Comparison of ENCODE assay signal across 8 cellular contexts in the genomic region with DNA sequence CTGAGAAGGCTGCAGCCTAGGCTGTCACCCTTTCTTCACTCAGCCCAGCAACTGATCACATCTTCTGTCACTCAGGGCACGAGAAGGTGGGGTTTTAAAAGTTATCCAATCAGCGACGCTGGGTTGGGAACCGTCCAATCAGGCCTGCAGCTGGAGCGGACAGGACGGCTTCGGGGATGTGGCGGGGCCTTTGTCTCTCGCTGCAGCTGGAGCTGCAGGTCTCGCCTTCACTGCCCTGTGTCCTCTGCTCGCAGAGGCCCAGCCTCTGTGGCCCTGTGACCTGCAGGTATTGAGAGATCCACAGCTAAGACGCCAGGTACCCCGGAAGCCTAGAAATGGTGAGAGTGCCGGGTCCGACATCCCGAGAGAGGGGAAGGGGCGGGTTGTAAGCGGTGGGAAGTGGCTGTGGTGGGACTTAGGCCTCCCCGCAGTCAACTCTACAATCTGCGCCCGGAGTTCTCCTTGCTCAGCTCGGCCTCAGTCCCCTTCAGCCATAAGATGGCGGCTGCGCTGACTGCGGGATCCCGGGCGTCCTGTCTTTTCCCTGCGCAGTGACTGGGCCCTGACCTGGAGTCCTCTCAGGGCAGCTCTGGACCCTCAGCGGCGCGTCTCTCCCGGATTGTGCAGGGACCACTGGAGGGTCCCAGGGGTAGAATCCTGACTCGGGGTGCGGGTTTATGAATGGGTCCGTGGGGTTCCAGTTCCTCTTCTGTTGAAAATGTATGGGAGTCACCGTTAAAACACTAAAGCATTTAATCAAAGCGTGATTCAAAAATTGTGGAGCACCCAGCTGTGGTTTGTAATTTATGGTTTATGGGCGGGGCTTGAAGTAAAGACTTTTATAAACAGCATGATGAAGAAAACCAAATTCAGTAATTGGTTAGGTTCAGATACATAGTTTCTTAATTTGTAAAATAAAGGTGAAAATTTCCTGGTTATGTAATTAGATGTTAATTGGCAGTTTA. TPM values are rescaled to one million over a fixed set of nuclear protein-coding genes. Genes with fewer than 3 reads are reported as not detected.
DNase-seq lines count a peak whose midpoint lies in the region; ATAC-seq, FAIRE-seq and TF ChIP-seq lines count a peak whose summit lies in the region.

ZNF714 (plus strand) TSS at position 193 of the 965 bp plus-strand sequence. CDS start 16,066 bp downstream, outside the sequence.

- peaks cover 3 to 24% (median 18%) of the 10 kb centered on the region in 7 donors for H3K4me1 Mint-ChIP-seq in naive thymus-derived CD4-positive, alpha-beta T cell
- H3K4me1 Mint-ChIP-seq in stimulated activated memory B cell treated with anti-CD40 and anti-IgM and Interleukin-4, amounts not matched to agents 10 μg/mL and 1 μg/mL and 100 μg/mL, for 72 hours, result peaks cover 17% of the 10 kb centered on the region

- POLR2A ChIA-PET in PC-3 (lab: Charles Lee; ENCODE audit: unreplicated experiment), result no interaction called here
- POLR2A ChIA-PET in naive thymus-derived CD4-positive, alpha-beta T cell (lab: Charles Lee), result interaction anchor here (0.7 to 2.1 kb wide), 10 partner anchors 10 to 659 kb away, joined by 3 to 12 read pairs (median 4); partner anchors contain the start of genes ZNF429, ZNF430, ZNF431 and ZNF85

- peak; percentile 9 for FAIRE-seq in HTR-8/SVneo (lab: Jason Lieb, UNC)

- H3K9ac ChIP-seq in PC-3 (ENCODE audit: low read length), result peak within 1 kb of the TSS; percentile 73

- CTCF ChIA-PET in PC-3 (lab: Charles Lee), result no interaction called here
- CTCF ChIA-PET in naive thymus-derived CD4-positive, alpha-beta T cell (lab: Charles Lee), result interaction anchor here (1.2 kb wide), 1 partner anchor 13 kb away, joined by 3 read pairs; no protein-coding TSS in a partner anchor

- no peaks in the 10 kb centered on the region for H3K27me3 ChIP-seq in PC-3 (ENCODE audit: low read length)
- no peaks in the 10 kb centered on the region for H3K27me3 ChIP-seq in naive thymus-derived CD4-positive, alpha-beta T cell (ENCODE audit: control insufficient read depth in 2 of 2, insufficient read depth in 2 of 2, low read length in 2 of 2)

- H3K27ac Mint-ChIP-seq in naive thymus-derived CD4-positive, alpha-beta T cell, result peak within 1 kb of the TSS; percentile 85 to 99 (median 95)
- peak within 1 kb of the TSS; percentile 93 for H3K27ac Mint-ChIP-seq in stimulated activated memory B cell treated with anti-CD40 and anti-IgM and Interleukin-4, amounts not matched to agents 10 μg/mL and 1 μg/mL and 100 μg/mL, for 72 hours

- H3K4me2 ChIP-seq in PC-3 (ENCODE audit: low read length), result peak within 1 kb of the TSS; percentile 70

- H3K27ac ChIP-seq in PC-3 (ENCODE audit: low read length), result peak within 1 kb of the TSS; percentile 18; the same call in 1 of the 2 replicates
- peak within 1 kb of the TSS; percentile 74 for H3K27ac ChIP-seq in naive thymus-derived CD4-positive, alpha-beta T cell (ENCODE audit: low read depth, low read length)

- no peaks in the 10 kb centered on the region for H3K9me3 ChIP-seq in PC-3 (ENCODE audit: low read length)
- H3K9me3 ChIP-seq in naive thymus-derived CD4-positive, alpha-beta T cell (ENCODE audit: control insufficient read depth in 2 of 3, low read length in 3 of 3), result no peaks in the 10 kb centered on the region

- H3K4me3 ChIP-seq in PC-3 (ENCODE audit: low read length), result peak within 1 kb of the TSS; percentile 68
- H3K4me3 ChIP-seq in naive thymus-derived CD4-positive, alpha-beta T cell (ENCODE audit: low read length), result peak within 1 kb of the TSS; percentile 92

- H3K36me3 Mint-ChIP-seq in naive thymus-derived CD4-positive, alpha-beta T cell, result peaks cover 2 to 38% (median 24%) of the 10 kb centered on the region in 5 donors
- peaks cover 21% of the 10 kb centered on the region for H3K36me3 Mint-ChIP-seq in stimulated activated memory B cell treated with anti-CD40 and anti-IgM and Interleukin-4, amounts not matched to agents 10 μg/mL and 1 μg/mL and 100 μg/mL, for 72 hours

- peaks cover 14% of the 10 kb centered on the region; the same call in 1 of the 2 replicates for H3K36me3 ChIP-seq in PC-3 (ENCODE audit: low read depth, low read length)
- peaks cover 0 to 6% (median 0%) of the 10 kb centered on the region in 3 experiments for H3K36me3 ChIP-seq in naive thymus-derived CD4-positive, alpha-beta T cell (ENCODE audit: control insufficient read depth in 2 of 3, insufficient read depth in 3 of 3, low read length in 3 of 3)

- peak; percentile 22 for DNase-seq in CMK (ENCODE audit: low read depth)
- DNase-seq in HTR-8/SVneo (ENCODE audit: insufficient read length, low spot score), result peak; percentile 74
- DNase-seq in PC-3, result peak; percentile 76
- peak; percentile 78 to 82 for DNase-seq in activated T-cell treated with anti-CD3 and anti-CD28 coated beads, Interleukin-2, amount 50 U/mL, for 48 hours
- DNase-seq in fibroblast of gingiva (ENCODE audit: low read depth), result peak; percentile 66
- DNase-seq in naive thymus-derived CD4-positive, alpha-beta T cell, result peak; percentile 55 to 90 (median 80)

- peak within 1 kb of the TSS; percentile 91 to 100 (median 99) for H3K4me3 Mint-ChIP-seq in naive thymus-derived CD4-positive, alpha-beta T cell
- peak within 1 kb of the TSS; percentile 100 for H3K4me3 Mint-ChIP-seq in stimulated activated memory B cell treated with anti-CD40 and anti-IgM and Interleukin-4, amounts not matched to agents 10 μg/mL and 1 μg/mL and 100 μg/mL, for 72 hours

- H3K9me2 ChIP-seq in PC-3 (replicated peaks; ENCODE audit: low read length), result no peaks in the 10 kb centered on the region

- no peaks in the 10 kb centered on the region for H4K20me1 ChIP-seq in PC-3 (ENCODE audit: low read length)

- H2AFZ ChIP-seq in PC-3 (ENCODE audit: low read length), result peak within 1 kb of the TSS; percentile 61; the same call in 1 of the 2 replicates

- TSS peak; percentile 42 for BruUV-seq in PC-3 (replicated peaks; lab: Mats Ljungman, UMichigan)

- H3K27me3 Mint-ChIP-seq in naive thymus-derived CD4-positive, alpha-beta T cell, result no peaks in the 10 kb centered on the region
- no peaks in the 10 kb centered on the region for H3K27me3 Mint-ChIP-seq in stimulated activated memory B cell treated with anti-CD40 and anti-IgM and Interleukin-4, amounts not matched to agents 10 μg/mL and 1 μg/mL and 100 μg/mL, for 72 hours

- intact Hi-C loops in PC-3 (cut with micrococcal nuclease), result no loop called here
- intact Hi-C loops in naive thymus-derived CD4-positive, alpha-beta T cell (cut with micrococcal nuclease), result loop anchor here (1.0 to 10.0 kb wide), 12 partner anchors 59 to 753 kb away; partner anchors contain the start of genes ZNF43 (in 2 of the 2), ZNF430 (in 2 of the 2), ZNF85 (in 2 of the 2) and ZNF429 (in 1 of the 2)

- no peak for TF ChIP-seq CTCF in PC-3 (conservative IDR thresholded peaks at IDR 0.05; ENCODE audit: low read depth, low read length)

- peaks cover 13% of the 10 kb centered on the region for H3K79me2 ChIP-seq in PC-3 (ENCODE audit: low read length)

- H3K4me1 ChIP-seq in PC-3 (ENCODE audit: insufficient read depth, low read length), result no peaks in the 10 kb centered on the region
- no peaks in the 10 kb centered on the region for H3K4me1 ChIP-seq in naive thymus-derived CD4-positive, alpha-beta T cell (ENCODE audit: control insufficient read depth in 2 of 2, insufficient read depth in 2 of 2, low read length in 2 of 2)

- H3F3A ChIP-seq in PC-3 (ENCODE audit: low read length, unreplicated experiment), result no peaks in the 10 kb centered on the region

- peak; percentile 79 for ATAC-seq in GM21360 (IDR thresholded peaks at IDR 0.05; ENCODE audit: unreplicated experiment)
- ATAC-seq in PC-3, result peak; percentile 97
- peak; percentile 100 for ATAC-seq in naive thymus-derived CD4-positive, alpha-beta T cell
- ATAC-seq in stimulated activated memory B cell treated with anti-CD40 and anti-IgM and Interleukin-4, amounts not matched to agents 10 μg/mL and 1 μg/mL and 100 μg/mL, for 72 hours, result peak; percentile 99

- peaks cover 0 to 4% (median 0%) of the 10 kb centered on the region in 11 donors for H3K9me3 Mint-ChIP-seq in naive thymus-derived CD4-positive, alpha-beta T cell
- H3K9me3 Mint-ChIP-seq in stimulated activated memory B cell treated with anti-CD40 and anti-IgM and Interleukin-4, amounts not matched to agents 10 μg/mL and 1 μg/mL and 100 μg/mL, for 72 hours, result no peaks in the 10 kb centered on the region

RNA-seq across cellular contexts. Expression of gene ZNF714, which starts in this region (rescaled TPM):
- total RNA-seq in PC-3 (2014; rRNA removed), result 8.8 and 9.3 TPM in 2 replicates
- total RNA-seq in naive thymus-derived CD4-positive, alpha-beta T cell, result 10 to 100 TPM in 4 of 5 experiments, 1 to 10 TPM in 1; 7.4 to 22.3 (median 13.3) TPM
- polyA plus RNA-seq in naive thymus-derived CD4-positive, alpha-beta T cell, result 10 to 100 TPM in 1 of 2 donors, 1 to 10 TPM in 1; 7.9 to 14.4 TPM

Comparison
In these comparisons a context has a peak if more than half of its experiments do, and no peak if none do; other contexts are left out.
1. Peak in every context shown above with its lines: DNase-seq, ATAC-seq, H3K4me3 ChIP-seq and H3K27ac ChIP-seq.
2. DNase-seq: peak in every context shown above with its lines; median percentile 80 in activated T-cell treated with anti-CD3 and anti-CD28 coated beads, Interleukin-2, amount 50 U/mL, for 48 hours; 80 in naive thymus-derived CD4-positive, alpha-beta T cell; 76 in PC-3; 74 in HTR-8/SVneo; 66 in fibroblast of gingiva; 22 in CMK.